8 cellular contexts compared by ENCODE assay signal in genomic region chr16:50839920-50840729, GRCh38.
A peak's percentile ranks its signal among the peaks of the same experiment; 100 is the strongest.
DNase-seq lines count a peak whose midpoint lies in the region; ATAC-seq and TF ChIP-seq lines count a peak whose summit lies in the region.
"Had no signal": no experiment of that assay in that cellular context is flagged by ENCODE, and none has a peak within 500 bp of the region (broad histone marks: within the 10 kb centered on the region; RNA-seq: fewer than 3 reads in every experiment).

No MANE protein-coding gene starts in this region.

- no peaks in the 10 kb centered on the region for H3K27me3 ChIP-seq in DND-41 (ENCODE audit: insufficient read depth, low read length, poor library complexity)
- peaks cover 17% of the 10 kb centered on the region for H3K27me3 ChIP-seq in transverse colon

- no peaks in the 10 kb centered on the region for H3K9me2 ChIP-seq in OCI-LY7 (ENCODE audit: insufficient read depth, low read length)

- H3K9me3 ChIP-seq in DND-41 (ENCODE audit: insufficient read depth, low read length, severe bottlenecking), result no peaks in the 10 kb centered on the region
- H3K9me3 ChIP-seq in OCI-LY7 (ENCODE audit: low read length), result no peaks in the 10 kb centered on the region
- H3K9me3 ChIP-seq in transverse colon, result no peaks in the 10 kb centered on the region

- TF ChIP-seq CTCF in DND-41 (IDR thresholded peaks at IDR 0.05; ENCODE audit: borderline replicate concordance, extremely low read depth, low read length, poor library complexity, severe bottlenecking) (peak; percentile 16), OCI-LY7 (conservative IDR thresholded peaks at IDR 0.05; ENCODE audit: low read length) (0 out of 2 replicates have a peak, but pooled peaks have one; percentile 34), transverse colon (IDR thresholded peaks at IDR 0.05) (no peak)

- CTCF ChIA-PET in OCI-LY7 (lab: Charles Lee; ENCODE audit: unreplicated experiment), result no interaction called here

- H3K27ac ChIP-seq in DND-41 (ENCODE audit: low read length) (no peak overlapping the region), OCI-LY7 (ENCODE audit: low read depth, low read length, poor library complexity, severe bottlenecking) (no peak overlapping the region), transverse colon (no peak overlapping the region)

- no peaks in the 10 kb centered on the region for H3K79me2 ChIP-seq in DND-41 (ENCODE audit: insufficient read depth, low read length)
- no peaks in the 10 kb centered on the region for H3K79me2 ChIP-seq in OCI-LY7 (ENCODE audit: insufficient read depth, low read depth, low read length)

- H2AFZ ChIP-seq in DND-41 (ENCODE audit: low read depth, low read length) (no peak overlapping the region), OCI-LY7 (ENCODE audit: low read length) (no peak overlapping the region)

- DNase-seq in DND-41 (no peak), OCI-LY7 (ENCODE audit: low spot score) (no peak), erythroblast (lab: John Stamatoyannopoulos, UW) (peak; percentile 31 to 32), pons (ENCODE audit: low spot score) (peak; percentile 46), transverse colon (no peak), 8988T (no peak), SIG-M5 treated with dmso at 0.1 percent for 504 hours (lab: John Stamatoyannopoulos, UW; ENCODE audit: unreplicated experiment) (no peak)
- DNase-seq: NK-92 treated with Interleukin-12 subunit alpha and Interleukin-12 subunit beta, amount 100 ng/mL, for 24 hours had no signal

- no peaks in the 10 kb centered on the region for H3K4me1 ChIP-seq in DND-41 (ENCODE audit: insufficient read depth, low read length)
- no peaks in the 10 kb centered on the region for H3K4me1 ChIP-seq in OCI-LY7 (ENCODE audit: insufficient read depth, low read length, poor library complexity, severe bottlenecking)
- H3K4me1 ChIP-seq in transverse colon, result peaks cover 0 to 3% (median 2%) of the 10 kb centered on the region in 4 donors

- H3K9ac ChIP-seq in DND-41 (ENCODE audit: low read depth, low read length), result no peak overlapping the region

- no peak for TF ChIP-seq EP300 in transverse colon (IDR thresholded peaks at IDR 0.05; ENCODE audit: low read depth)

- no peak for ATAC-seq in DND-41 (ENCODE audit: insufficient read depth, low read depth)

- TF ChIP-seq POLR2A in erythroblast (IDR thresholded peaks at IDR 0.05; ENCODE audit: low read length) (no peak), transverse colon (IDR thresholded peaks at IDR 0.05) (no peak)

- in situ Hi-C loops in transverse colon (cut with MboI; ENCODE audit: low pct_ligation_motif_present in 1 of 4, low pct_unique_long_range_greater_than_20kb in 1 of 4, low sequenced_read_pairs in 3 of 4), result loop anchor here in 1 of 4 donors (25.0 kb wide), 1 partner anchor 97 kb away; no protein-coding TSS in a partner anchor

- H4K20me1 ChIP-seq in DND-41 (ENCODE audit: insufficient read depth, low read length) (no peaks in the 10 kb centered on the region), OCI-LY7 (ENCODE audit: insufficient read depth, low read length) (no peaks in the 10 kb centered on the region)

- H3K36me3 ChIP-seq in DND-41 (ENCODE audit: insufficient read depth, low read length) (no peaks in the 10 kb centered on the region), OCI-LY7 (ENCODE audit: insufficient read depth, low read length) (no peaks in the 10 kb centered on the region), transverse colon (no peaks in the 10 kb centered on the region)

- 93% methylated on average over 16 of the region's 16 CpGs; no CpG with 5 or more reads in 1 of the 2 donors for WGBS in transverse colon (ENCODE audit: low coverage in 1 of 2), 2 donors

- BruUV-seq in OCI-LY7 (replicated peaks; lab: Mats Ljungman, UMichigan), result no TSS peak

- POLR2A ChIA-PET in OCI-LY7 (lab: Charles Lee), result no interaction called here

- H3K4me2 ChIP-seq in DND-41 (ENCODE audit: insufficient read depth, low read length) (no peak overlapping the region), OCI-LY7 (ENCODE audit: low read length) (no peak overlapping the region)

- H3K4me3 ChIP-seq in DND-41 (ENCODE audit: low read depth in 1 of 2, low read length in 2 of 2) (no peak overlapping the region), OCI-LY7 (ENCODE audit: low read depth, low read length, poor library complexity, severe bottlenecking) (no peak overlapping the region), transverse colon (no peak overlapping the region)

- intact Hi-C loops in OCI-LY7 (cut with micrococcal nuclease; ENCODE audit: unreplicated experiment) (no loop called here), transverse colon (cut with DNase I; ENCODE audit: low total_unique reads) (no loop called here)

Comparison
In these comparisons a context has a peak if more than half of its experiments do, and no peak if none do; other contexts are left out.
1. DNase-seq: peak in erythroblast (2 of 2) and pons (single experiment); none in DND-41 (single experiment), OCI-LY7 (single experiment), transverse colon (single experiment), 8988T (single experiment) and SIG-M5 treated with dmso at 0.1 percent for 504 hours (single experiment).
2. CTCF ChIP-seq: peak in DND-41 (single experiment) and OCI-LY7 (single experiment); none in transverse colon (0 of 5).